Comparison of ENCODE assay signal across 23 cellular contexts in the genomic region with DNA sequence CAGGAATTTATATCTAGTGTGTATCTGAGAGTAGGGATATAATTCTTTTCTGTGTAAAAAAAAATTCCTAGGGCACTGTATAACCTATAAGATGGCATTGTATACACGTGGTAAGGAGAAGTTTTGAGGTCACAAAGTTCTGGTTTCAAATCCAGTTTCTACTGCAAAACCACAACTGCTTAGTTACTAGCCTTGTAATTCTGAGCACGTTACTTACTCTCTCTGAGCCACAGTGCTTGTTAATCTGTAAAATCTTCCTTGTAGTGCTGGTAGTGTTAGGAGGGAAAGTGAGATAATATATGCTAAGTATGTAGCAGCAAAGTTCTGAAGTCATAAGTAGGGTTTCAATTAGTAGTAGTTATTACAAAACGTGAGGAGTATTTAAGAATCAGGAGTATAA.
"Had no signal": no experiment of that assay in that cellular context is flagged by ENCODE, and none has a peak within 500 bp of the region (broad histone marks: within the 10 kb centered on the region; RNA-seq: fewer than 3 reads in every experiment).

No MANE protein-coding gene starts in this region.

- H3K4me2 ChIP-seq: PC-9 had no signal

- H3K4me3 ChIP-seq: PC-9, Peyer's patch, SJCRH30 had no signal

- H3K27me3 ChIP-seq: Peyer's patch, SJCRH30 had no signal

- H3K27ac ChIP-seq: PC-9, Peyer's patch, SJCRH30 had no signal

- H3K4me1 ChIP-seq: Peyer's patch, SJCRH30 had no signal

- H3K9me3 ChIP-seq: Peyer's patch, SJCRH30 had no signal

- DNase-seq: KBM-7; NCI-H1105; NCI-H1417; NCI-H1436 treated with DMSO at 0.1 percent for 48 hours; NCI-H1694; NCI-H187 treated with DMSO at 0.1 percent for 48 hours; NCI-H2029 treated with DMSO at 0.1 percent for 48 hours; NCI-H226; NCI-H446; NCI-H510A; NCI-H524 treated with DMSO at 0.1 percent for 48 hours; NCI-H69; NCI-H774; NK-92 treated with Interleukin-12 subunit alpha and Interleukin-12 subunit beta, amount 100 ng/mL, for 24 hours; OCI-M1; PC-9; Peyer's patch; SHP77 treated with DMSO at 0.1 percent for 48 hours; SJCRH30; T-helper 1 cell; T-helper 17 cell had no signal

- ATAC-seq: Right ventricle myocardium inferior, SK-N-SH treated with all-trans-retinoic acid at 6 μM for 48 hours, T-helper 17 cell had no signal

- H2AFZ ChIP-seq: PC-9 had no signal
